19 cellular contexts compared by ENCODE assay signal in the genomic region with DNA sequence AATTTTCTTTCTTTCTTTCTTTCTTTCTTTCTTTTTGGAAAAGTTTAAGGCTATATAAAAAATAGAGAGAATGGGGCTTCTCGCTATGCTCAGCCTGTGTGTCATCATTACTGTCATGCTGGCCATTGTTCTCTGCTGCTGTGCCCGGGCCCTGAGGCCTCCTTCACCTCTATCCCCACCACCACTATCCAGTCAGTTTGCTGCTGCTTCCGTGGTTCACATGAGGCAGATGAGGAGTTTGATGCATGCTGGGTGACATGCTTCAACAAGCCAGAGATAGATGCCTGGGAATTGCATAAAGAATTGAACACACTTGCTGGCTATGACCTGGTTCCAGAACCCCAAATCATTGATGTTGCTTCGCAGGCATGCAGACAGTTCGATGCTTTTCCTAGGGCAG. TPM values are rescaled to one million over a fixed set of nuclear protein-coding genes. Genes with fewer than 3 reads are reported as not detected.
DNase-seq lines count a peak whose midpoint lies in the region; ATAC-seq, FAIRE-seq and TF ChIP-seq lines count a peak whose summit lies in the region.
"Had no signal": no experiment of that assay in that cellular context is flagged by ENCODE, and none has a peak within 500 bp of the region (broad histone marks: within the 10 kb centered on the region; RNA-seq: fewer than 3 reads in every experiment).

No MANE protein-coding gene starts in this region.

- H3K27ac Mint-ChIP-seq in activated CD4-positive, alpha-beta T cell treated with anti-CD3 and anti-CD28 coated beads for 36 hours = peak overlapping the region; percentile 25
- H3K27ac Mint-ChIP-seq in CD8-positive, alpha-beta T cell = peak overlapping the region; percentile 82
- H3K27ac Mint-ChIP-seq: B cell had no signal

- no peak for FAIRE-seq in bronchial epithelial cell (lab: Jason Lieb, UNC)
- FAIRE-seq: G401.6, GM12878 had no signal

- H3K4me1 Mint-ChIP-seq in activated CD4-positive, alpha-beta T cell treated with anti-CD3 and anti-CD28 coated beads for 36 hours = peaks cover 49% of the 10 kb centered on the region
- H3K4me1 Mint-ChIP-seq in CD8-positive, alpha-beta T cell (ENCODE audit: low read depth) = peaks cover 80% of the 10 kb centered on the region

- no peak overlapping the region for H3K4me3 Mint-ChIP-seq in activated CD4-positive, alpha-beta T cell treated with anti-CD3 and anti-CD28 coated beads for 36 hours
- H3K4me3 Mint-ChIP-seq in CD8-positive, alpha-beta T cell = no peak overlapping the region
- H3K4me3 Mint-ChIP-seq: B cell; CD4-positive, CD25-positive, alpha-beta regulatory T cell had no signal

- no peak for TF ChIP-seq CTCF in CD8-positive, alpha-beta T cell (IDR thresholded peaks at IDR 0.05)
- no peak for TF ChIP-seq CTCF in bronchial epithelial cell (IDR thresholded peaks at IDR 0.05; ENCODE audit: insufficient read depth, low read length, severe bottlenecking)

- H3K4me1 ChIP-seq in CD8-positive, alpha-beta T cell (ENCODE audit: insufficient read depth, low read length) = peaks cover 29% of the 10 kb centered on the region

- H3K36me3 Mint-ChIP-seq in activated CD4-positive, alpha-beta T cell treated with anti-CD3 and anti-CD28 coated beads for 36 hours (ENCODE audit: low read depth) = peaks cover 3% of the 10 kb centered on the region
- peaks cover 34% of the 10 kb centered on the region for H3K36me3 Mint-ChIP-seq in CD8-positive, alpha-beta T cell

- intact Hi-C loops in activated CD4-positive, alpha-beta T cell treated with anti-CD3 and anti-CD28 coated beads for 36 hours (cut with DNase I, micrococcal nuclease) = no loop called here
- intact Hi-C loops in CD8-positive, alpha-beta T cell (cut with DNase I, micrococcal nuclease) = no loop called here

- no peak for ATAC-seq in activated CD4-positive, alpha-beta T cell treated with anti-CD3 and anti-CD28 coated beads for 36 hours
- no peak for ATAC-seq in CD8-positive, alpha-beta T cell
- ATAC-seq in left lobe of liver = no peak
- no peak for ATAC-seq in GM21367 (IDR thresholded peaks at IDR 0.05; ENCODE audit: unreplicated experiment)
- ATAC-seq in GM21576 (IDR thresholded peaks at IDR 0.05; ENCODE audit: unreplicated experiment) = no peak
- ATAC-seq: GM12878, PC-3 had no signal

- no peaks in the 10 kb centered on the region for H3K9me3 ChIP-seq in CD8-positive, alpha-beta T cell (ENCODE audit: low read length)

- no peak overlapping the region for H3K27ac ChIP-seq in CD8-positive, alpha-beta T cell (ENCODE audit: low read depth, low read length)
- H3K27ac ChIP-seq: 22Rv1 had no signal

- CTCF ChIA-PET in activated CD4-positive, alpha-beta T cell treated with anti-CD3 and anti-CD28 coated beads for 36 hours (lab: Charles Lee) = no interaction called here
- CTCF ChIA-PET in CD8-positive, alpha-beta T cell (lab: Charles Lee) = no interaction called here

- POLR2A ChIA-PET in activated CD4-positive, alpha-beta T cell treated with anti-CD3 and anti-CD28 coated beads for 36 hours (lab: Charles Lee) = no interaction called here
- POLR2A ChIA-PET in CD8-positive, alpha-beta T cell (lab: Charles Lee) = interaction anchor here (0.6 kb wide), 1 partner anchor 17 kb away, joined by 3 read pairs; no protein-coding TSS in a partner anchor

- H3K4me3 ChIP-seq in CD8-positive, alpha-beta T cell (ENCODE audit: low read depth, low read length) = no peak overlapping the region
- no peak overlapping the region for H3K4me3 ChIP-seq in bronchial epithelial cell (ENCODE audit: low read depth, low read length)
- H3K4me3 ChIP-seq: GM12878 had no signal

- H3K27me3 Mint-ChIP-seq in activated CD4-positive, alpha-beta T cell treated with anti-CD3 and anti-CD28 coated beads for 36 hours = no peaks in the 10 kb centered on the region
- no peaks in the 10 kb centered on the region for H3K27me3 Mint-ChIP-seq in CD8-positive, alpha-beta T cell (ENCODE audit: low read depth)
- H3K27me3 Mint-ChIP-seq: B cell; CD4-positive, CD25-positive, alpha-beta regulatory T cell had no signal

- H3K36me3 ChIP-seq in CD8-positive, alpha-beta T cell (ENCODE audit: insufficient read depth, low read length) = no peaks in the 10 kb centered on the region
- H3K36me3 ChIP-seq in bronchial epithelial cell (ENCODE audit: control insufficient read depth, insufficient read depth, low read length) = no peaks in the 10 kb centered on the region

- peaks cover 8% of the 10 kb centered on the region for H3K9me3 Mint-ChIP-seq in activated CD4-positive, alpha-beta T cell treated with anti-CD3 and anti-CD28 coated beads for 36 hours (ENCODE audit: low read depth)
- H3K9me3 Mint-ChIP-seq in CD8-positive, alpha-beta T cell = peaks cover 2% of the 10 kb centered on the region

- H3K27me3 ChIP-seq in CD8-positive, alpha-beta T cell (ENCODE audit: insufficient read depth, low read length) = no peaks in the 10 kb centered on the region
- no peaks in the 10 kb centered on the region for H3K27me3 ChIP-seq in bronchial epithelial cell (ENCODE audit: control insufficient read depth, insufficient read depth, low read length)

- DNase-seq in activated CD4-positive, alpha-beta T cell treated with anti-CD3 and anti-CD28 coated beads for 36 hours = no peak
- DNase-seq in activated CD4-positive, alpha-beta T cell treated with anti-CD3 and anti-CD28 coated beads, Interleukin-2, amount 50 U/mL, for 48 hours = no peak
- no peak for DNase-seq in CD8-positive, alpha-beta T cell
- peak; percentile 82 for DNase-seq in bronchial epithelial cell (ENCODE audit: low read depth)
- peak; percentile 33 for DNase-seq in left lobe of liver (ENCODE audit: low spot score)
- no peak for DNase-seq in NCI-H526 (lab: John Stamatoyannopoulos, UW)
- DNase-seq: CD4-positive, CD25-positive, alpha-beta regulatory T cell; DMS79 treated with DMSO at 0.1 percent for 48 hours; GOT3; NCI-H1436 treated with DMSO at 0.1 percent for 48 hours; NCI-H2029 treated with DMSO at 0.1 percent for 48 hours; NCI-H774; PC-3 had no signal

RNA-seq across cellular contexts. Expression of a gene that starts 36.3 kb away (rescaled TPM):
- total RNA-seq in activated CD4-positive, alpha-beta T cell treated with anti-CD3 and anti-CD28 coated beads for 36 hours = 10 to 100 TPM; 41.6 to 56.3 TPM
- 100 to 1,000 TPM; 110 to 111 TPM for total RNA-seq in CD8-positive, alpha-beta T cell
- total RNA-seq in bronchial epithelial cell (23.6 and 28.7 TPM in 2 replicates), left lobe of liver (13.1 TPM)

RNA-seq across cellular contexts. Expression of a gene that starts 47.0 kb away (rescaled TPM):
- total RNA-seq in activated CD4-positive, alpha-beta T cell treated with anti-CD3 and anti-CD28 coated beads for 36 hours = 100 to 1,000 TPM; 100 to 101 TPM
- 10 to 100 TPM; 52.1 to 54.9 TPM for total RNA-seq in CD8-positive, alpha-beta T cell
- total RNA-seq in bronchial epithelial cell (13.2 and 26.2 TPM in 2 replicates), left lobe of liver (28.1 TPM)

Comparison
In these comparisons a context has a peak if more than half of its experiments do, and no peak if none do; other contexts are left out.
1. DNase-seq: peak in bronchial epithelial cell (single experiment) and left lobe of liver (single experiment); none in activated CD4-positive, alpha-beta T cell treated with anti-CD3 and anti-CD28 coated beads for 36 hours (single experiment), activated CD4-positive, alpha-beta T cell treated with anti-CD3 and anti-CD28 coated beads, Interleukin-2, amount 50 U/mL, for 48 hours (0 of 2), CD8-positive, alpha-beta T cell (0 of 7) and NCI-H526 (0 of 2).